Comparison of ENCODE assay signal across 1 cellular context in genomic region chr7:87152112-87152896, GRCh38.
TF ChIP-seq lines count a peak whose summit lies in the region.

DMTF1 (plus strand) TSS chr7:87152453; CDS start chr7:87164942, 12,489 bp downstream.

TF ChIP-seq in HepG2, 621 proteins besides CTCF, POLR2A, EP300 and RAD21 (continued from another document and continues in another):
- TF ChIP-seq ZBED4 (CRISPR knock-in tag; IDR thresholded peaks at IDR 0.05; ENCODE audit: borderline replicate concordance), result peak; percentile 11; the same call in 1 of the 2 replicates
- no peak; the same call in 1 of the 2 replicates for TF ChIP-seq CBFB (CRISPR knock-in tag; IDR thresholded peaks at IDR 0.05)
- TF ChIP-seq PTBP1 (IDR thresholded peaks at IDR 0.05; ENCODE audit: low read depth, low read length, poor library complexity, severe bottlenecking), result no peak
- TF ChIP-seq ZFP1 (CRISPR knock-in tag; IDR thresholded peaks at IDR 0.05), result peak; percentile 32; the same call in 1 of the 2 replicates
- peak; percentile 49; the same call in 1 of the 2 replicates for TF ChIP-seq ZNF12 (CRISPR knock-in tag; IDR thresholded peaks at IDR 0.05)
- TF ChIP-seq ZNF570 (CRISPR knock-in tag; IDR thresholded peaks at IDR 0.05; ENCODE audit: borderline replicate concordance), result 0 out of 2 replicates have a peak, but pooled peaks have one; percentile 28
- TF ChIP-seq ZNF841 (CRISPR knock-in tag; IDR thresholded peaks at IDR 0.05; ENCODE audit: borderline replicate concordance), result no peak
- TF ChIP-seq ZNF343 (CRISPR knock-in tag; IDR thresholded peaks at IDR 0.05), result peak; percentile 91
- peak; percentile 83 for TF ChIP-seq ZNF563 (CRISPR knock-in tag; IDR thresholded peaks at IDR 0.05)
- TF ChIP-seq ZNF232 (CRISPR knock-in tag; IDR thresholded peaks at IDR 0.05; ENCODE audit: borderline replicate concordance), result peak; percentile 73; the same call in 1 of the 2 replicates
- no peak for TF ChIP-seq PAWR (CRISPR knock-in tag; IDR thresholded peaks at IDR 0.05; ENCODE audit: borderline replicate concordance)
- TF ChIP-seq ZNF383 (CRISPR knock-in tag; IDR thresholded peaks at IDR 0.05; ENCODE audit: borderline replicate concordance), result peak; percentile 80; the same call in 1 of the 2 replicates
- TF ChIP-seq ZNF891 (CRISPR knock-in tag; IDR thresholded peaks at IDR 0.05), result peak; percentile 74; the same call in 1 of the 2 replicates
- TF ChIP-seq ZFP82 (CRISPR knock-in tag; IDR thresholded peaks at IDR 0.05; ENCODE audit: borderline replicate concordance), result peak; percentile 87; the same call in 1 of the 2 replicates
- peak; percentile 81 for TF ChIP-seq SALL1 (CRISPR knock-in tag; IDR thresholded peaks at IDR 0.05)
- TF ChIP-seq KMT2B (CRISPR knock-in tag; IDR thresholded peaks at IDR 0.05), result peak; percentile 91; the same call in 1 of the 2 replicates
- TF ChIP-seq NFIC (IDR thresholded peaks at IDR 0.05; ENCODE audit: low read length), result no peak
- peak; percentile 89 for TF ChIP-seq CREM (IDR thresholded peaks at IDR 0.05)
- TF ChIP-seq CREM (CRISPR knock-in tag; IDR thresholded peaks at IDR 0.05), result peak; percentile 57; the same call in 1 of the 2 replicates
- TF ChIP-seq ZNF547 (CRISPR knock-in tag; IDR thresholded peaks at IDR 0.05), result peak; percentile 91
- no peak for TF ChIP-seq ZNF260 (CRISPR knock-in tag; IDR thresholded peaks at IDR 0.05; ENCODE audit: borderline replicate concordance, low read depth)
- no peak for TF ChIP-seq ZNF597 (CRISPR knock-in tag; IDR thresholded peaks at IDR 0.05)
- no peak; the same call in 1 of the 2 replicates for TF ChIP-seq ZNF775 (CRISPR knock-in tag; IDR thresholded peaks at IDR 0.05; ENCODE audit: borderline replicate concordance)
- no peak for TF ChIP-seq NFIB (CRISPR knock-in tag; IDR thresholded peaks at IDR 0.05; ENCODE audit: borderline replicate concordance)
- peak in 1 of 2 experiments; percentile 49; a peak in 1 of 4 replicates for TF ChIP-seq ATF4 (CRISPR knock-in tag; IDR thresholded peaks at IDR 0.05)
- TF ChIP-seq IRF9 (CRISPR knock-in tag; IDR thresholded peaks at IDR 0.05; ENCODE audit: borderline replicate concordance), result peak; percentile 87; the same call in 1 of the 2 replicates
- TF ChIP-seq SNRNP70 (IDR thresholded peaks at IDR 0.05; ENCODE audit: low read depth, low read length), result no peak
- no peak; the same call in 1 of the 2 replicates for TF ChIP-seq HES4 (CRISPR knock-in tag; IDR thresholded peaks at IDR 0.05; ENCODE audit: borderline replicate concordance)
- no peak; the same call in none of the 2 replicates for TF ChIP-seq ZNF589 (CRISPR knock-in tag; conservative IDR thresholded peaks at IDR 0.05)
- TF ChIP-seq ESRRA (CRISPR knock-in tag; IDR thresholded peaks at IDR 0.05; ENCODE audit: low read depth), result no peak; the same call in none of the 2 replicates
- TF ChIP-seq ZUFSP (CRISPR knock-in tag; IDR thresholded peaks at IDR 0.05; ENCODE audit: borderline replicate concordance), result no peak
- no peak for TF ChIP-seq KDM1A (CRISPR knock-in tag; IDR thresholded peaks at IDR 0.05)
- TF ChIP-seq MLLT10 (CRISPR knock-in tag; IDR thresholded peaks at IDR 0.05), result no peak
- peak; percentile 19; the same call in 1 of the 2 replicates for TF ChIP-seq AHR (CRISPR knock-in tag; IDR thresholded peaks at IDR 0.05)
- TF ChIP-seq ZNF569 (CRISPR knock-in tag; IDR thresholded peaks at IDR 0.05; ENCODE audit: borderline replicate concordance), result no peak
- TF ChIP-seq STAT6 (CRISPR knock-in tag; IDR thresholded peaks at IDR 0.05; ENCODE audit: borderline replicate concordance), result peak; percentile 65; the same call in 1 of the 2 replicates
- peak; percentile 88 for TF ChIP-seq ZIK1 (CRISPR knock-in tag; IDR thresholded peaks at IDR 0.05; ENCODE audit: borderline replicate concordance, low read depth)
- no peak; the same call in 1 of the 2 replicates for TF ChIP-seq ETV6 (CRISPR knock-in tag; conservative IDR thresholded peaks at IDR 0.05)
- 0 out of 2 replicates have a peak, but pooled peaks have one; percentile 70 for TF ChIP-seq IRF1 (CRISPR knock-in tag; IDR thresholded peaks at IDR 0.05; ENCODE audit: low read depth)
- TF ChIP-seq HNRNPLL (IDR thresholded peaks at IDR 0.05; ENCODE audit: low read depth, low read length, poor library complexity, severe bottlenecking), result peak; percentile 82
- TF ChIP-seq NFKBIZ (CRISPR knock-in tag; IDR thresholded peaks at IDR 0.05), result peak; percentile 35; the same call in 1 of the 2 replicates
- no peak for TF ChIP-seq MATR3 (CRISPR knock-in tag; IDR thresholded peaks at IDR 0.05)
- no peak for TF ChIP-seq MIXL1 (CRISPR knock-in tag; IDR thresholded peaks at IDR 0.05)
- peak; percentile 74; the same call in 1 of the 2 replicates for TF ChIP-seq ZNF709 (CRISPR knock-in tag; IDR thresholded peaks at IDR 0.05)
- TF ChIP-seq ZNF646 (CRISPR knock-in tag; IDR thresholded peaks at IDR 0.05), result no peak
